In genomic region chr12:29088611-29089219, GRCh38 we compare ENCODE assay signal across 9 cellular contexts.
DNase-seq lines count a peak whose midpoint lies in the region; ATAC-seq and TF ChIP-seq lines count a peak whose summit lies in the region.
"Had no signal": no experiment of that assay in that cellular context is flagged by ENCODE, and none has a peak within 500 bp of the region (broad histone marks: within the 10 kb centered on the region; RNA-seq: fewer than 3 reads in every experiment).

No MANE protein-coding gene starts in this region.

- no peak overlapping the region for H4K5ac ChIP-seq in IMR-90 (ENCODE audit: low read depth, low read length)

- in situ Hi-C loops in IMR-90 (cut with MboI; ENCODE audit: low sequenced_read_pairs): loop anchor here (25.0 kb wide), 1 partner anchor 1749 kb away; no protein-coding TSS in a partner anchor

- H3K56ac ChIP-seq in IMR-90 (ENCODE audit: extremely low read depth, insufficient read depth, low read length): no peak overlapping the region

- TF ChIP-seq CTCF in CD4-positive, alpha-beta T cell (IDR thresholded peaks at IDR 0.05): peak; percentile 67
- peak; percentile 40 for TF ChIP-seq CTCF in IMR-90 (conservative IDR thresholded peaks at IDR 0.05; ENCODE audit: low read depth, low read length)
- peak; percentile 14 for TF ChIP-seq CTCF in SU-DHL-6 (IDR thresholded peaks at IDR 0.05; ENCODE audit: insufficient read depth, low read length, poor library complexity, severe bottlenecking)
- TF ChIP-seq CTCF in GM20000 (IDR thresholded peaks at IDR 0.05; ENCODE audit: extremely low read depth, missing control alignments): no peak

- POLR2A ChIA-PET in CD4-positive, alpha-beta T cell (lab: Charles Lee): interaction anchor here (1.0 to 1.6 kb wide), 3 partner anchors 15 to 233 kb away, joined by 3 to 5 read pairs (median 4); no protein-coding TSS in a partner anchor
- POLR2A ChIA-PET in IMR-90 (lab: Charles Lee; ENCODE audit: unreplicated experiment): no interaction called here

- H3F3A ChIP-seq in SU-DHL-6 (ENCODE audit: insufficient read depth): no peaks in the 10 kb centered on the region

- H3K9me3 Mint-ChIP-seq in CD4-positive, alpha-beta T cell: no peaks in the 10 kb centered on the region

- no peak for TF ChIP-seq RAD21 in IMR-90 (IDR thresholded peaks at IDR 0.05; ENCODE audit: low read length)

- H2AFZ ChIP-seq in IMR-90 (replicated peaks; ENCODE audit: low read length, poor library complexity) (no peak overlapping the region), SU-DHL-6 (ENCODE audit: low read depth, low read length, severe bottlenecking) (no peak overlapping the region)

- no peak overlapping the region for H2BK5ac ChIP-seq in IMR-90 (ENCODE audit: low read depth, low read length, poor library complexity, severe bottlenecking)

- no peaks in the 10 kb centered on the region for H3K4me1 ChIP-seq in IMR-90 (ENCODE audit: control insufficient read depth, insufficient read depth, low read length)

- H2AK9ac ChIP-seq in IMR-90 (replicated peaks; ENCODE audit: low read depth, low read length, poor library complexity): no peak overlapping the region

- TF ChIP-seq POLR2A in IMR-90 (IDR thresholded peaks at IDR 0.05; ENCODE audit: low read depth, low read length): no peak

- H3K4me3 ChIP-seq in IMR-90 (ENCODE audit: insufficient read depth, low read depth, low read length) (no peak overlapping the region), SU-DHL-6 (ENCODE audit: insufficient read depth, low read length, poor library complexity, severe bottlenecking) (no peak overlapping the region)

- no peak overlapping the region for H4K8ac ChIP-seq in IMR-90 (ENCODE audit: low read depth in 2 of 2, low read length in 2 of 2)

- H3K9me2 ChIP-seq in SU-DHL-6 (replicated peaks; ENCODE audit: insufficient read depth, low read length): no peaks in the 10 kb centered on the region

- no peak overlapping the region for H3K23ac ChIP-seq in IMR-90 (ENCODE audit: low read depth, low read length)

- no peaks in the 10 kb centered on the region for H3K27me3 ChIP-seq in CD4-positive, alpha-beta T cell (ENCODE audit: control insufficient read depth, insufficient read depth, low read length)
- H3K27me3 ChIP-seq in IMR-90 (ENCODE audit: control insufficient read depth, insufficient read depth, low read length) (peaks cover 3% of the 10 kb centered on the region), SU-DHL-6 (ENCODE audit: low read length) (no peaks in the 10 kb centered on the region)

- no TSS peak for BruUV-seq in IMR-90 (replicated peaks; lab: Mats Ljungman, UMichigan)

- intact Hi-C loops in CD4-positive, alpha-beta T cell (cut with DNase I, micrococcal nuclease): loop anchor here (1.0 to 10.0 kb wide), 3 partner anchors 228 to 336 kb away; no protein-coding TSS in a partner anchor
- intact Hi-C loops in IMR-90 (cut with micrococcal nuclease): loop anchor here (5.0 kb wide), 1 partner anchor 229 kb away; no protein-coding TSS in a partner anchor

- H3K4me2 ChIP-seq in IMR-90 (ENCODE audit: low read depth, low read length): no peak overlapping the region
- no peak overlapping the region for H3K4me2 ChIP-seq in SU-DHL-6 (ENCODE audit: low read depth, low read length, poor library complexity, severe bottlenecking)

- no peak overlapping the region for H2BK120ac ChIP-seq in IMR-90 (ENCODE audit: low read depth, low read length)

- DNase-seq in CD4-positive, alpha-beta T cell: no peak
- peak; percentile 16 for DNase-seq in IMR-90
- peak; percentile 13 for DNase-seq in iPS-NIHi11 (ENCODE audit: low spot score)
- DNase-seq in NCI-H69 (lab: John Stamatoyannopoulos, UW): no peak
- DNase-seq in DMS79 (lab: John Stamatoyannopoulos, UW): no peak
- DNase-seq in midbrain (lab: John Stamatoyannopoulos, UW): no peak
- DNase-seq in GM20000 (ENCODE audit: low spot score): no peak
- DNase-seq: Right ventricle myocardium superior had no signal

- H3K4me1 Mint-ChIP-seq in CD4-positive, alpha-beta T cell (ENCODE audit: low read depth): peaks cover 4% of the 10 kb centered on the region

- no peaks in the 10 kb centered on the region for H3K79me1 ChIP-seq in IMR-90 (ENCODE audit: low read depth in 1 of 2, low read length in 2 of 2)

- dilution Hi-C loops in IMR-90 (cut with HindIII; ENCODE audit: low sequenced_read_pairs, unreplicated experiment): no loop called here

- no peak overlapping the region for H2AK5ac ChIP-seq in IMR-90 (ENCODE audit: low read depth, low read length)

- no peak overlapping the region for H3K27ac Mint-ChIP-seq in CD4-positive, alpha-beta T cell

- no peak overlapping the region for H3K14ac ChIP-seq in IMR-90 (replicated peaks; ENCODE audit: low read depth, low read length)

- no peaks in the 10 kb centered on the region for H3K9me1 ChIP-seq in IMR-90 (ENCODE audit: insufficient read depth, low read length)

- H3K36me3 ChIP-seq in IMR-90 (ENCODE audit: control insufficient read depth, insufficient read depth, low read length) (no peaks in the 10 kb centered on the region), SU-DHL-6 (ENCODE audit: low read length) (no peaks in the 10 kb centered on the region)

- H3K18ac ChIP-seq in IMR-90 (ENCODE audit: low read depth, low read length): no peak overlapping the region

- H2BK15ac ChIP-seq in IMR-90 (ENCODE audit: low read depth, low read length): no peak overlapping the region

- H3K9me3 ChIP-seq in CD4-positive, alpha-beta T cell (ENCODE audit: control insufficient read depth, low read length): no peaks in the 10 kb centered on the region
- H3K9me3 ChIP-seq in IMR-90 (ENCODE audit: control insufficient read depth, insufficient read depth, low read length) (peaks cover 2% of the 10 kb centered on the region; the same call in 1 of the 2 replicates), SU-DHL-6 (ENCODE audit: insufficient read depth, low read length) (no peaks in the 10 kb centered on the region)

- H3K36me3 Mint-ChIP-seq in CD4-positive, alpha-beta T cell (ENCODE audit: low read depth): no peaks in the 10 kb centered on the region

- CTCF ChIA-PET in CD4-positive, alpha-beta T cell (lab: Charles Lee): interaction anchor here (1.1 to 1.6 kb wide), 2 partner anchors 229 kb away, joined by 7 to 14 read pairs; no protein-coding TSS in a partner anchor
- CTCF ChIA-PET in IMR-90 (lab: Yijun Ruan, JAX): interaction anchor here (1.1 to 1.8 kb wide), 3 partner anchors 12 to 219 kb away, joined by 4 to 6 read pairs (median 4); no protein-coding TSS in a partner anchor

- H3K4me3 Mint-ChIP-seq in CD4-positive, alpha-beta T cell: no peak overlapping the region

- no peak overlapping the region for H4K91ac ChIP-seq in IMR-90 (ENCODE audit: insufficient read depth, low read depth, low read length)

- no peaks in the 10 kb centered on the region for H3K79me2 ChIP-seq in SU-DHL-6 (ENCODE audit: insufficient read depth, low read length)

- no peak overlapping the region for H2BK20ac ChIP-seq in IMR-90 (ENCODE audit: low read depth, low read length)

- H4K20me1 ChIP-seq in IMR-90 (ENCODE audit: insufficient read depth, low read length) (no peaks in the 10 kb centered on the region), SU-DHL-6 (ENCODE audit: low read depth, low read length) (no peaks in the 10 kb centered on the region)

- ATAC-seq in CD4-positive, alpha-beta T cell (ENCODE audit: poor library complexity): peak; percentile 46
- ATAC-seq in IMR-90 (ENCODE audit: low read depth): no peak

- H3K9ac ChIP-seq in IMR-90 (ENCODE audit: low read depth, low read length): no peak overlapping the region
- no peak overlapping the region for H3K9ac ChIP-seq in SU-DHL-6 (ENCODE audit: low read length)

- no peaks in the 10 kb centered on the region for H3K27me3 Mint-ChIP-seq in CD4-positive, alpha-beta T cell

- no peak overlapping the region for H3K4ac ChIP-seq in IMR-90 (ENCODE audit: low read depth, low read length)

- no peak overlapping the region for H3K27ac ChIP-seq in CD4-positive, alpha-beta T cell (ENCODE audit: low read depth, low read length)
- H3K27ac ChIP-seq in IMR-90 (ENCODE audit: insufficient read depth, low read length) (no peak overlapping the region), SU-DHL-6 (ENCODE audit: low read depth, low read length) (no peak overlapping the region)

TF ChIP-seq in IMR-90, 13 proteins besides CTCF, POLR2A, EP300 and RAD21:
- TF ChIP-seq CEBPB (IDR thresholded peaks at IDR 0.05; ENCODE audit: low read depth, low read length): no peak
- peak; percentile 28; the same call in 1 of the 2 replicates for TF ChIP-seq SMC3 (IDR thresholded peaks at IDR 0.05; ENCODE audit: low read depth, low read length)

Comparison
In these comparisons a context has a peak if more than half of its experiments do, and no peak if none do; other contexts are left out.
1. DNase-seq: peak in IMR-90 (single experiment) and iPS-NIHi11 (single experiment); none in CD4-positive, alpha-beta T cell (0 of 10), NCI-H69 (single experiment), DMS79 (single experiment), midbrain (single experiment) and GM20000 (single experiment).